ENCODE assay signal across 28 cellular contexts in the genomic region with DNA sequence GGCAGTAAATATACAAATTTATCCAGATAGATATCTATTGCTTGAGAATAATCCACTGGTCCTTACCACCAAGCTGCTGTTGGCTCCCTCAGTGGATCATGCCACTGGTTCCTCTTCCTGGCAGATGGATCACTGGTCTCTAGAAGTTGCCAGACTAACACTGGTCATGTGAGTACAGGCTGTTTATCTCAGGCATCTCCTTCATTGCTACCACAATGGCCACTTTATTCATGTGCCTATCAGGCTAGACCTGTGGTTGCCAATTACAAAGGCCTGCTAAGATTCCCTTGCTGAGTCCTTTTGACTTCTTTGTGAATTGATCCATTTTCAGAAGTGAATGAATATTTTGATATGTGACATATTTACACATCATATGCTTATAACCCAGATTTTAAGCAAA.
"Had no signal": no experiment of that assay in that cellular context is flagged by ENCODE, and none has a peak within 500 bp of the region (broad histone marks: within the 10 kb centered on the region; RNA-seq: fewer than 3 reads in every experiment).

No MANE protein-coding gene starts in this region.

- H3K27ac ChIP-seq: stomach, suprapubic skin, testis, thoracic aorta, thyroid gland, tibial artery, tibial nerve, transverse colon, upper lobe of left lung, upper lobe of right lung, uterus, vagina had no signal

- H3K9me3 ChIP-seq: testis, thoracic aorta, thyroid gland, tibial artery, tibial nerve, upper lobe of left lung, upper lobe of right lung, uterus, vagina had no signal

- H3K36me3 Mint-ChIP-seq: stimulated activated effector memory CD8-positive, alpha-beta T cell treated with anti-CD3 and anti-CD28 coated beads, Interleukin-12 subunit alpha, Interleukin-12 subunit beta, amount 100 ng/mL, for 72 hours; stimulated activated memory B cell treated with anti-CD40 and anti-IgM and Interleukin-4, amounts not matched to agents 10 μg/mL and 1 μg/mL and 100 μg/mL, for 72 hours; stimulated activated naive B cell treated with anti-CD40 and anti-IgM and Interleukin-4, amounts not matched to agents 10 μg/mL and 1 μg/mL and 100 μg/mL, for 72 hours; type B pancreatic cell had no signal

- H3K4me1 ChIP-seq: stomach, suprapubic skin, testis, thyroid gland, tibial artery, tibial nerve, transverse colon, upper lobe of left lung, upper lobe of right lung, uterus, vagina had no signal

- ATAC-seq: stimulated activated effector memory CD8-positive, alpha-beta T cell treated with anti-CD3 and anti-CD28 coated beads, Interleukin-12 subunit alpha, Interleukin-12 subunit beta, amount 100 ng/mL, for 72 hours; stimulated activated memory B cell treated with anti-CD40 and anti-IgM and Interleukin-4, amounts not matched to agents 10 μg/mL and 1 μg/mL and 100 μg/mL, for 72 hours; stimulated activated naive B cell treated with anti-CD40 and anti-IgM and Interleukin-4, amounts not matched to agents 10 μg/mL and 1 μg/mL and 100 μg/mL, for 72 hours; stimulated activated naive CD8-positive, alpha-beta T cell treated with anti-CD3 and anti-CD28 coated beads, Interleukin-15, amount 100 ng/mL, for 72 hours; stimulated activated naive CD8-positive, alpha-beta T cell treated with anti-CD3 and anti-CD28 coated beads, Interleukin-15, Interleukin-2, amounts not matched to agents 100 U/mL and 50 U/mL, for 24 hours; upper lobe of right lung had no signal

- H3K27me3 ChIP-seq: stomach, suprapubic skin, testis, thyroid gland, tibial artery, tibial nerve, transverse colon, upper lobe of left lung, upper lobe of right lung, uterus, vagina had no signal

- H3K4me1 Mint-ChIP-seq: stimulated activated effector memory CD8-positive, alpha-beta T cell treated with anti-CD3 and anti-CD28 coated beads, Interleukin-12 subunit alpha, Interleukin-12 subunit beta, amount 100 ng/mL, for 72 hours; stimulated activated memory B cell treated with anti-CD40 and anti-IgM and Interleukin-4, amounts not matched to agents 10 μg/mL and 1 μg/mL and 100 μg/mL, for 72 hours; stimulated activated naive B cell treated with anti-CD40 and anti-IgM and Interleukin-4, amounts not matched to agents 10 μg/mL and 1 μg/mL and 100 μg/mL, for 72 hours; stimulated activated naive CD8-positive, alpha-beta T cell treated with anti-CD3 and anti-CD28 coated beads, Interleukin-15, amount 100 ng/mL, for 72 hours had no signal

- H3K27me3 Mint-ChIP-seq: stimulated activated memory B cell treated with anti-CD40 and anti-IgM and Interleukin-4, amounts not matched to agents 10 μg/mL and 1 μg/mL and 100 μg/mL, for 72 hours; stimulated activated naive B cell treated with anti-CD40 and anti-IgM and Interleukin-4, amounts not matched to agents 10 μg/mL and 1 μg/mL and 100 μg/mL, for 72 hours; stimulated activated naive CD8-positive, alpha-beta T cell treated with anti-CD3 and anti-CD28 coated beads, Interleukin-15, amount 100 ng/mL, for 72 hours; stimulated activated naive CD8-positive, alpha-beta T cell treated with anti-CD3 and anti-CD28 coated beads, Interleukin-15, Interleukin-2, amounts not matched to agents 100 ng/mL and 50 ng/mL, for 24 hours; type B pancreatic cell had no signal

- H3K4me3 Mint-ChIP-seq: stimulated activated effector memory CD8-positive, alpha-beta T cell treated with anti-CD3 and anti-CD28 coated beads, Interleukin-12 subunit alpha, Interleukin-12 subunit beta, amount 100 ng/mL, for 72 hours; stimulated activated memory B cell treated with anti-CD40 and anti-IgM and Interleukin-4, amounts not matched to agents 10 μg/mL and 1 μg/mL and 100 μg/mL, for 72 hours; stimulated activated naive B cell treated with anti-CD40 and anti-IgM and Interleukin-4, amounts not matched to agents 10 μg/mL and 1 μg/mL and 100 μg/mL, for 72 hours; stimulated activated naive CD8-positive, alpha-beta T cell treated with anti-CD3 and anti-CD28 coated beads, Interleukin-15, amount 100 ng/mL, for 72 hours; stimulated activated naive CD8-positive, alpha-beta T cell treated with anti-CD3 and anti-CD28 coated beads, Interleukin-15, Interleukin-2, amounts not matched to agents 100 ng/mL and 50 ng/mL, for 24 hours; type B pancreatic cell had no signal

- H3K4me3 ChIP-seq: stomach, suprapubic skin, testis, thoracic aorta, thyroid gland, tibial artery, tibial nerve, transverse colon, upper lobe of left lung, upper lobe of right lung, uterus, vagina had no signal

- DNase-seq: stimulated activated CD4-positive, alpha-beta T cell treated with anti-CD3 and anti-CD28 coated beads, Interleukin-2, amount 100 ng/mL, for 48 hours; stimulated activated CD4-positive, alpha-beta T cell treated with anti-CD3 and anti-CD28 coated beads, Interleukin-4, amount 100 ng/mL, for 1 hour; stimulated activated CD4-positive, alpha-beta T cell treated with anti-CD3 and anti-CD28 coated beads, Interleukin-4, amount 100 ng/mL, for 24 hours; stimulated activated CD4-positive, alpha-beta T cell treated with anti-CD3 and anti-CD28 coated beads, Interleukin-4, amount 100 ng/mL, for 4 hours; stimulated activated CD8-positive, alpha-beta memory T cell treated with anti-CD3 and anti-CD28 coated beads, Interleukin-4, amount 100 ng/mL, for 48 hours; stimulated activated naive B cell treated with anti-CD40 and anti-IgM and Interleukin-4, amounts not matched to agents 10 μg/mL and 1 μg/mL and 100 μg/mL, for 72 hours; stimulated activated naive CD4-positive, alpha-beta T cell; stimulated activated naive CD4-positive, alpha-beta T cell treated with Interleukin-2 at 50 U/mL for 16 hours; stimulated activated naive CD8-positive, alpha-beta T cell treated with anti-CD3 and anti-CD28 coated beads, Interleukin-15, amount 100 ng/mL, for 72 hours; stimulated activated naive CD8-positive, alpha-beta T cell treated with anti-CD3 and anti-CD28 coated beads, Interleukin-15, Interleukin-2, amounts not matched to agents 100 U/mL and 50 U/mL, for 24 hours; stomach; substantia nigra; testis; thyroid gland; tibial artery; transverse colon; trophoblast cell; upper lobe of left lung; upper lobe of right lung; uterus had no signal

- H3K36me3 ChIP-seq: stomach, suprapubic skin, thoracic aorta, thyroid gland, tibial artery, tibial nerve, transverse colon, upper lobe of left lung, upper lobe of right lung, uterus, vagina had no signal

- H3K9me3 Mint-ChIP-seq: stimulated activated naive B cell treated with anti-CD40 and anti-IgM and Interleukin-4, amounts not matched to agents 10 μg/mL and 1 μg/mL and 100 μg/mL, for 72 hours; stimulated activated naive CD8-positive, alpha-beta T cell treated with anti-CD3 and anti-CD28 coated beads, Interleukin-15, amount 100 ng/mL, for 72 hours had no signal

- H3K27ac Mint-ChIP-seq: stimulated activated effector memory CD8-positive, alpha-beta T cell treated with anti-CD3 and anti-CD28 coated beads, Interleukin-12 subunit alpha, Interleukin-12 subunit beta, amount 100 ng/mL, for 72 hours; stimulated activated memory B cell treated with anti-CD40 and anti-IgM and Interleukin-4, amounts not matched to agents 10 μg/mL and 1 μg/mL and 100 μg/mL, for 72 hours; stimulated activated naive B cell treated with anti-CD40 and anti-IgM and Interleukin-4, amounts not matched to agents 10 μg/mL and 1 μg/mL and 100 μg/mL, for 72 hours; stimulated activated naive CD8-positive, alpha-beta T cell treated with anti-CD3 and anti-CD28 coated beads, Interleukin-15, Interleukin-2, amounts not matched to agents 100 ng/mL and 50 ng/mL, for 24 hours; type B pancreatic cell had no signal
